ENCODE assay signal across 8 cellular contexts in the genomic region with DNA sequence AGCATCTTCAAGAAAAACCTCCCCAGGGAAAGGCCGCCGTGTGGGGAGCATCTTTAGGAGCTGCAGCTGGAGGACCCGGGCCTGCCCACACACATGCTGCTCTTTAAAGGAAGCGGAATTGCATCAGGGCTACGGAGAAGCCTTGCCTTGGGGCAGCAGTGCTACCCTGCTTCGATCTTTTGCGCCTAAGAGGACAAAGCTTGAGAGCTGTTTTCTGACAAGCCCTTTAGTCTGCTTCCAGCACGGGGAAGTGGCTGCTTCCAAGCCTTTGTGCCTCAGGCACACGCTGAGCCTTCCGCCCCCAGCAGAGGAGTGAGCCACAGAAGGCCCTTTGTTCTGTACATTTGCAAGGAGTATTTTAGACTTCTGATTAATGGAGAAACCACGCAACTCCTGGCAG. TPM values are rescaled to one million over a fixed set of nuclear protein-coding genes. Genes with fewer than 3 reads are reported as not detected.
DNase-seq lines count a peak whose midpoint lies in the region; ATAC-seq and TF ChIP-seq lines count a peak whose summit lies in the region.

No MANE protein-coding gene starts in this region.

- intact Hi-C loops in CD8-positive, alpha-beta T cell (cut with DNase I, micrococcal nuclease) = no loop called here
- intact Hi-C loops in aorta (cut with DNase I) = no loop called here

- H3K27me3 Mint-ChIP-seq in CD8-positive, alpha-beta T cell (ENCODE audit: low read depth) = no peaks in the 10 kb centered on the region

- H3K9ac ChIP-seq in iPS-18a (ENCODE audit: low read length) = peak overlapping the region; percentile 13

- no peak for TF ChIP-seq CTCF in suprapubic skin (IDR thresholded peaks at IDR 0.05)
- no peak for TF ChIP-seq CTCF in CD8-positive, alpha-beta T cell (IDR thresholded peaks at IDR 0.05)

- 51% methylated on average over 11 of the region's 11 CpGs for WGBS in suprapubic skin
- 76 to 79% methylated on average over 11 of the region's 11 CpGs for WGBS in aorta, 2 donors

- POLR2A ChIA-PET in CD8-positive, alpha-beta T cell (lab: Charles Lee) = interaction anchor here (1.5 kb wide), 1 partner anchor 35 kb away, joined by 4 read pairs; a partner anchor contains a TSS

- no peak for TF ChIP-seq POLR2A in suprapubic skin (IDR thresholded peaks at IDR 0.05)

- H3K4me3 Mint-ChIP-seq in CD8-positive, alpha-beta T cell = no peak overlapping the region

- H3K4me1 ChIP-seq in iPS-18a (ENCODE audit: control insufficient read depth, low read depth, low read length) = peaks cover 3% of the 10 kb centered on the region
- H3K4me1 ChIP-seq in suprapubic skin = peaks cover 14% of the 10 kb centered on the region
- H3K4me1 ChIP-seq in CD8-positive, alpha-beta T cell (ENCODE audit: insufficient read depth, low read length) = no peaks in the 10 kb centered on the region
- H3K4me1 ChIP-seq in aorta (ENCODE audit: control insufficient read depth in 1 of 2, insufficient read depth in 2 of 2, low read length in 2 of 2) = no peaks in the 10 kb centered on the region

- H3K36me3 Mint-ChIP-seq in CD8-positive, alpha-beta T cell = peaks cover 10% of the 10 kb centered on the region

- ATAC-seq in CD8-positive, alpha-beta T cell = no peak
- no peak for ATAC-seq in HG02610 (IDR thresholded peaks at IDR 0.05; ENCODE audit: unreplicated experiment)
- ATAC-seq in aorta (ENCODE audit: low FRiP score) = no peak

- H3K9me3 Mint-ChIP-seq in CD8-positive, alpha-beta T cell = no peaks in the 10 kb centered on the region

- H3K4me1 Mint-ChIP-seq in CD8-positive, alpha-beta T cell (ENCODE audit: low read depth) = peaks cover 3% of the 10 kb centered on the region

- H3K36me3 ChIP-seq in iPS-18a (ENCODE audit: control insufficient read depth, low read depth, low read length) = peaks cover 8% of the 10 kb centered on the region
- peaks cover 10% of the 10 kb centered on the region for H3K36me3 ChIP-seq in suprapubic skin
- H3K36me3 ChIP-seq in CD8-positive, alpha-beta T cell (ENCODE audit: insufficient read depth, low read length) = no peaks in the 10 kb centered on the region
- H3K36me3 ChIP-seq in aorta (ENCODE audit: control insufficient read depth in 1 of 2, insufficient read depth in 2 of 2, low read length in 1 of 2) = no peaks in the 10 kb centered on the region

- DNase-seq in DMS53 (lab: John Stamatoyannopoulos, UW) (peak; percentile 19), DMS53 treated with DMSO at 0.1 percent for 48 hours (lab: John Stamatoyannopoulos, UW; ENCODE audit: unreplicated experiment) (no peak), amniotic stem cell (lab: John Stamatoyannopoulos, UW) (peak; percentile 33), suprapubic skin (ENCODE audit: low spot score in 2 of 2) (no peak), aorta (no peak)
- DNase-seq in CD8-positive, alpha-beta T cell = no peak

- H3K27ac ChIP-seq in iPS-18a (ENCODE audit: low read length) (no peak overlapping the region), suprapubic skin (peak overlapping the region; percentile 50), aorta (ENCODE audit: low read depth in 1 of 2, low read length in 2 of 2) (no peak overlapping the region)
- no peak overlapping the region for H3K27ac ChIP-seq in CD8-positive, alpha-beta T cell (ENCODE audit: low read depth, low read length)

- H3K9me3 ChIP-seq in iPS-18a (ENCODE audit: control insufficient read depth, low read depth, low read length) = no peaks in the 10 kb centered on the region
- H3K9me3 ChIP-seq in suprapubic skin = no peaks in the 10 kb centered on the region
- no peaks in the 10 kb centered on the region for H3K9me3 ChIP-seq in CD8-positive, alpha-beta T cell (ENCODE audit: low read length)
- H3K9me3 ChIP-seq in aorta (ENCODE audit: control insufficient read depth, low read length) = no peaks in the 10 kb centered on the region

- no peak overlapping the region for H3K4me3 ChIP-seq in iPS-18a (ENCODE audit: low read length)
- H3K4me3 ChIP-seq in suprapubic skin = no peak overlapping the region
- H3K4me3 ChIP-seq in CD8-positive, alpha-beta T cell (ENCODE audit: low read depth, low read length) = no peak overlapping the region
- no peak overlapping the region for H3K4me3 ChIP-seq in aorta (ENCODE audit: low read length in 2 of 2)

- H3K27me3 ChIP-seq in iPS-18a (ENCODE audit: control insufficient read depth, insufficient read depth, low read length) (no peaks in the 10 kb centered on the region), suprapubic skin (no peaks in the 10 kb centered on the region), aorta (ENCODE audit: control insufficient read depth in 1 of 2, insufficient read depth in 2 of 2, low read length in 1 of 2) (no peaks in the 10 kb centered on the region)
- no peaks in the 10 kb centered on the region for H3K27me3 ChIP-seq in CD8-positive, alpha-beta T cell (ENCODE audit: insufficient read depth, low read length)

- CTCF ChIA-PET in CD8-positive, alpha-beta T cell (lab: Charles Lee) = no interaction called here

- no peak overlapping the region for H3K27ac Mint-ChIP-seq in CD8-positive, alpha-beta T cell

- TF ChIP-seq EP300 in suprapubic skin (IDR thresholded peaks at IDR 0.05) = no peak

RNA-seq across cellular contexts. Expression of a gene that starts 31.5 kb away (rescaled TPM):
- total RNA-seq in suprapubic skin (10 to 100 TPM; 17.1 to 30.3 (median 21.9) TPM), aorta (10 to 100 TPM; 27.6 to 33.3 TPM)
- total RNA-seq in CD8-positive, alpha-beta T cell = 10 to 100 TPM; 11.6 to 13.4 TPM
- 10 to 100 TPM; 44.2 to 71.7 TPM for polyA plus RNA-seq in aorta

RNA-seq across cellular contexts. Expression of a gene that starts 31.8 kb away (rescaled TPM):
- total RNA-seq in suprapubic skin = 10 to 100 TPM; 30.2 to 55.1 (median 39.9) TPM
- 10 to 100 TPM; 46.2 to 46.3 TPM for total RNA-seq in CD8-positive, alpha-beta T cell
- total RNA-seq in aorta = 10 to 100 TPM; 30.4 to 30.8 TPM
- polyA plus RNA-seq in aorta = 10 to 100 TPM in 1 of 2 donors, 1 to 10 TPM in 1; 9.2 to 14.9 TPM

RNA-seq across cellular contexts. Expression of a gene that starts 34.7 kb away (rescaled TPM):
- total RNA-seq in suprapubic skin (100 to 1,000 TPM; 195 to 421 (median 214) TPM), aorta (100 to 1,000 TPM; 254 to 315 TPM)
- 100 to 1,000 TPM; 119 to 130 TPM for total RNA-seq in CD8-positive, alpha-beta T cell
- polyA plus RNA-seq in aorta = 100 to 1,000 TPM in 1 of 2 donors, 10 to 100 TPM in 1; 71.7 to 190 TPM

Comparison
In these comparisons a context has a peak if more than half of its experiments do, and no peak if none do; other contexts are left out.
1. DNase-seq: peak in DMS53 (single experiment) and amniotic stem cell (single experiment); none in DMS53 treated with DMSO at 0.1 percent for 48 hours (single experiment), suprapubic skin (0 of 2), CD8-positive, alpha-beta T cell (0 of 7) and aorta (0 of 2).